In the genomic region with DNA sequence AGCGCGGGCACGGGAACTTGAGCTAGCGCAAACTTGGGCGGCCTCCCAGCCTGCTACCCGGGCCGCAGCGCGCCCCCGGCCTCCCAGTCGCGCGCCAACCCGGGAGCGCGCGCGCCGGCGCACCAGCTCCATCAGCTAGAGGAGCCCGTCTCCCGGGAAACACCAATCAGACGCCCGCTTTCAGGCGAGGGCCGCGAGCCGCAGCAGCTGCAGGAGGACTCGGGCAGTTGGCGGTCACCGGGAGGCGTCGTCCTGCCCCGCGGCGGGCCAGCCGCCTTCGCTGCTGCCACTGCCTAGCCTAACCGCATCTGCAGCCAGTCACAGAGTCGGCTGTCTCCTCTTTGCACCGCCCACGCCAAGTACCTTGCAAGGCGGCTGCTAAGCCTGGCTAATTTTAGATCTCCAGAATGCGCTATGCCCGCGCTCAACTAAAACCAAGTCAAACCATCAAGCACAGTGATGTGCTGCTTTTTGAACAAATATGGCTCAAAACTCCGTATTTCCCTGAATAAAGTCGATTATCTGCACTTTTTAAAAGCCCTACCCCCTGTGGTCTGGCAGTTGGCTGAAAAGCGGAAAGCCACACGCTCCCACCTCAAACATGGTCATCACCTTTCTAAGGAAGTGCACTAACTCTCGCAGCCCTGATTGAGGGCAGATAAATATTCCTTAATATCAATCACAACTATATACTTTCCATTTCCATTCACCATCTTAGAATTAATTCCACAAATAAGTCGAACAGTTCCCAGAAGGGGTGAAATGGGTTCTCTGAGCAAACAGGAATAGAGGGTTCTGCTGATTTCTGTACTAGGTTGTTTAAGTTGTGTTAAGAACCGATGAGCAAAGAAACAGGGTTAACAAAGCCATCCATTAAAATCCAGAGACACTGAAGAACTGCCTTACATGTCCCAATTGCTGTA, we compare ENCODE assay signal across 1 cellular context.
TF ChIP-seq lines count a peak whose summit lies in the region.

No MANE protein-coding gene starts in this region.

TF ChIP-seq in H1, 55 proteins besides CTCF, POLR2A, EP300 and RAD21 (continued from another document):
- TF ChIP-seq RFX5 (IDR thresholded peaks at IDR 0.05; ENCODE audit: borderline replicate concordance, low read depth, low read length) (no peak), NRF1 (IDR thresholded peaks at IDR 0.05; ENCODE audit: low read depth, low read length) (peak; percentile 55), ASH2L (IDR thresholded peaks at IDR 0.05; ENCODE audit: low read length) (no peak)
